In the genomic region with DNA sequence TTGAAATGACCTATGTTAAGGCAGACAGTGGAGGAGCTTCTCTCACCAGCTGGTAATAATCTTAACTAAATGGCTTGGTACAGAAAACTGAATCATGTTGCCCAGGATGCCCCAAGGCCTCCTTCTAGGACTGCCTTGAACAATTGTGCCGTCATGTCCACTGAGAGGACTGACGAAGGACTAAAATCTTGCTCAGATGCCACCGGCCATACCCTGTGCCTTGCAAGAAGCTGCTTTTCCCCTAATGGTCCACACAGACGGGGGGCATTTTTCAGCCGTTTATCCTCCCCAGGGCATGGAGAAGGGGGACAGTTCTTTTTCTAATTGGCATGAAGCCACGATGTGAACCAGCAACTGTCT, we compare ENCODE assay signal across 15 cellular contexts. TPM values are rescaled to one million over a fixed set of nuclear protein-coding genes. Genes with fewer than 3 reads are reported as not detected.
DNase-seq lines count a peak whose midpoint lies in the region; ATAC-seq and TF ChIP-seq lines count a peak whose summit lies in the region.
"Had no signal": no experiment of that assay in that cellular context is flagged by ENCODE, and none has a peak within 500 bp of the region (broad histone marks: within the 10 kb centered on the region; RNA-seq: fewer than 3 reads in every experiment).

No MANE protein-coding gene starts in this region.

- peak overlapping the region; percentile 18 for H3K27ac Mint-ChIP-seq in activated T-helper 2 cell treated with anti-CD3 and anti-CD28 coated beads, Interferon-gamma antibody, Interleukin-2, Interleukin-4, amounts not matched to agents 10 μg/mL and 5 μg/mL and 100 μg/mL, durations not matched to agents 14 hours and 24 hours and 36 hours
- H3K27ac Mint-ChIP-seq in stimulated activated naive CD8-positive, alpha-beta T cell treated with anti-CD3 and anti-CD28 coated beads, Interleukin-15, amount 100 ng/mL, for 72 hours: no peak overlapping the region
- H3K27ac Mint-ChIP-seq in T-cell: no peak overlapping the region
- H3K27ac Mint-ChIP-seq: CD4-positive, alpha-beta T cell had no signal

- peak overlapping the region; percentile 84; the same call in 1 of the 2 replicates for H2BK120ac ChIP-seq in IMR-90 (ENCODE audit: low read depth, low read length)

- peak overlapping the region; percentile 87 to 98; a peak in 2 of 4 replicates for H4K8ac ChIP-seq in IMR-90 (ENCODE audit: low read depth in 2 of 2, low read length in 2 of 2)

- H3K79me1 ChIP-seq in IMR-90 (ENCODE audit: low read depth in 1 of 2, low read length in 2 of 2): no peaks in the 10 kb centered on the region

- H4K5ac ChIP-seq in IMR-90 (ENCODE audit: low read depth, low read length): peak overlapping the region; percentile 2; the same call in 1 of the 2 replicates

- H2BK5ac ChIP-seq in IMR-90 (ENCODE audit: low read depth, low read length, poor library complexity, severe bottlenecking): peak overlapping the region; percentile 61

- H3K27ac ChIP-seq in 22Rv1 (peak overlapping the region; percentile 59), IMR-90 (ENCODE audit: insufficient read depth, low read length) (no peak overlapping the region), right lobe of liver (peak overlapping the region; percentile 89 to 94 (median 89)), ascending aorta (no peak overlapping the region)

- TF ChIP-seq CTCF in 22Rv1 (IDR thresholded peaks at IDR 0.05) (no peak), IMR-90 (conservative IDR thresholded peaks at IDR 0.05; ENCODE audit: low read depth, low read length) (no peak), right lobe of liver (IDR thresholded peaks at IDR 0.05) (no peak), foreskin fibroblast (IDR thresholded peaks at IDR 0.05; ENCODE audit: low read depth, low read length) (no peak), ascending aorta (IDR thresholded peaks at IDR 0.05) (no peak)

- no peaks in the 10 kb centered on the region for H3K36me3 ChIP-seq in IMR-90 (ENCODE audit: control insufficient read depth, insufficient read depth, low read length)
- H3K36me3 ChIP-seq in right lobe of liver: no peaks in the 10 kb centered on the region
- H3K36me3 ChIP-seq in ascending aorta: no peaks in the 10 kb centered on the region

- H3K14ac ChIP-seq in IMR-90 (replicated peaks; ENCODE audit: low read depth, low read length): peak overlapping the region; percentile 83

- peak overlapping the region; percentile 99; the same call in 2 of the 3 replicates for H2BK15ac ChIP-seq in IMR-90 (ENCODE audit: low read depth, low read length)

- no peaks in the 10 kb centered on the region for H4K20me1 ChIP-seq in IMR-90 (ENCODE audit: insufficient read depth, low read length)

- no CpG with 5 or more reads among the region's 6 CpGs for WGBS in IMR-90 (ENCODE audit: extremely low coverage in 2 of 2, insufficient read length in 1 of 2), 2 experiments
- 67% methylated on average over 1 of the region's 6 CpGs for WGBS in right lobe of liver (ENCODE audit: insufficient coverage, low coverage, low lambda C conversion rate, missing lambda C conversion rate)

- no TSS peak for BruUV-seq in IMR-90 (replicated peaks; lab: Mats Ljungman, UMichigan)

- CTCF ChIA-PET in IMR-90 (lab: Yijun Ruan, JAX): no interaction called here
- CTCF ChIA-PET in T-cell (lab: Charles Lee): interaction anchor here (0.5 to 0.6 kb wide), 2 partner anchors 47 to 584 kb away, joined by 3 to 5 read pairs; no protein-coding TSS in a partner anchor

- peaks cover 29% of the 10 kb centered on the region for H3K4me1 Mint-ChIP-seq in activated T-helper 2 cell treated with anti-CD3 and anti-CD28 coated beads, Interferon-gamma antibody, Interleukin-2, Interleukin-4, amounts not matched to agents 10 μg/mL and 5 μg/mL and 100 μg/mL, durations not matched to agents 14 hours and 24 hours and 36 hours (ENCODE audit: low read depth)
- H3K4me1 Mint-ChIP-seq in stimulated activated naive CD8-positive, alpha-beta T cell treated with anti-CD3 and anti-CD28 coated beads, Interleukin-15, amount 100 ng/mL, for 72 hours: peaks cover 26% of the 10 kb centered on the region
- peaks cover 17 to 24% (median 23%) of the 10 kb centered on the region in 3 donors for H3K4me1 Mint-ChIP-seq in T-cell

- peaks cover 3% of the 10 kb centered on the region; the same call in 1 of the 2 replicates for H3K9me1 ChIP-seq in IMR-90 (ENCODE audit: insufficient read depth, low read length)

- H3K4ac ChIP-seq in IMR-90 (ENCODE audit: low read depth, low read length): peak overlapping the region; percentile 73; the same call in 1 of the 2 replicates

- H3K9ac ChIP-seq in IMR-90 (ENCODE audit: low read depth, low read length): no peak overlapping the region

- dilution Hi-C loops in IMR-90 (cut with HindIII; ENCODE audit: low sequenced_read_pairs, unreplicated experiment): no loop called here

- no peak for TF ChIP-seq RAD21 in IMR-90 (IDR thresholded peaks at IDR 0.05; ENCODE audit: low read length)

- H2BK20ac ChIP-seq in IMR-90 (ENCODE audit: low read depth, low read length): peak overlapping the region; percentile 90; the same call in 1 of the 2 replicates

- H3K23ac ChIP-seq in IMR-90 (ENCODE audit: low read depth, low read length): 0 out of 2 replicates have a peak overlapping the region, but pooled peaks have one; percentile 63

- H3K9me3 ChIP-seq in IMR-90 (ENCODE audit: control insufficient read depth, insufficient read depth, low read length) (peaks cover 2% of the 10 kb centered on the region; the same call in 1 of the 2 replicates), right lobe of liver (no peaks in the 10 kb centered on the region), ascending aorta (no peaks in the 10 kb centered on the region)

- ATAC-seq in IMR-90 (ENCODE audit: low read depth) (no peak), right lobe of liver (no peak), T-cell (replicated peaks in 1 of 4) (no peak)
- no peak for ATAC-seq in stimulated activated naive CD8-positive, alpha-beta T cell treated with anti-CD3 and anti-CD28 coated beads, Interleukin-15, amount 100 ng/mL, for 72 hours

- H2AFZ ChIP-seq in IMR-90 (replicated peaks; ENCODE audit: low read length, poor library complexity): no peak overlapping the region

- in situ Hi-C loops in IMR-90 (cut with MboI; ENCODE audit: low sequenced_read_pairs): no loop called here

- no peaks in the 10 kb centered on the region for H3K27me3 ChIP-seq in IMR-90 (ENCODE audit: control insufficient read depth, insufficient read depth, low read length)
- no peaks in the 10 kb centered on the region for H3K27me3 ChIP-seq in right lobe of liver
- no peaks in the 10 kb centered on the region for H3K27me3 ChIP-seq in ascending aorta

- no peaks in the 10 kb centered on the region for H3K9me3 Mint-ChIP-seq in activated T-helper 2 cell treated with anti-CD3 and anti-CD28 coated beads, Interferon-gamma antibody, Interleukin-2, Interleukin-4, amounts not matched to agents 10 μg/mL and 5 μg/mL and 100 μg/mL, durations not matched to agents 14 hours and 24 hours and 36 hours
- no peaks in the 10 kb centered on the region for H3K9me3 Mint-ChIP-seq in stimulated activated naive CD8-positive, alpha-beta T cell treated with anti-CD3 and anti-CD28 coated beads, Interleukin-15, amount 100 ng/mL, for 72 hours
- no peaks in the 10 kb centered on the region for H3K9me3 Mint-ChIP-seq in T-cell
- H3K9me3 Mint-ChIP-seq: CD4-positive, alpha-beta T cell had no signal

- H3K4me2 ChIP-seq in IMR-90 (ENCODE audit: low read depth, low read length): no peak overlapping the region

- H3K18ac ChIP-seq in IMR-90 (ENCODE audit: low read depth, low read length): peak overlapping the region; percentile 39; the same call in 1 of the 2 replicates

- H2AK9ac ChIP-seq in IMR-90 (replicated peaks; ENCODE audit: low read depth, low read length, poor library complexity): peak overlapping the region; percentile 62

- no peak for DNase-seq in IMR-90
- DNase-seq in activated T-helper 2 cell treated with anti-CD3 and anti-CD28 coated beads, Interferon-gamma antibody, Interleukin-2, Interleukin-4, amounts not matched to agents 10 μg/mL and 5 μg/mL and 100 μg/mL, durations not matched to agents 14 hours and 24 hours and 36 hours (ENCODE audit: low spot score): no peak
- no peak for DNase-seq in right lobe of liver
- no peak for DNase-seq in foreskin fibroblast
- no peak for DNase-seq in stimulated activated naive CD8-positive, alpha-beta T cell treated with anti-CD3 and anti-CD28 coated beads, Interleukin-15, amount 100 ng/mL, for 72 hours
- DNase-seq in ascending aorta (ENCODE audit: low spot score in 2 of 2): no peak
- no peak for DNase-seq in T-cell
- DNase-seq: CD4-positive, alpha-beta T cell; DMS79; NCI-H1417; NCI-H1930; NCI-H2171 treated with DMSO at 0.1 percent for 48 hours; NCI-H774 had no signal

- H3K4me1 ChIP-seq in IMR-90 (ENCODE audit: control insufficient read depth, insufficient read depth, low read length) (peaks cover 10% of the 10 kb centered on the region), right lobe of liver (peaks cover 0 to 33% (median 3%) of the 10 kb centered on the region in 4 donors), ascending aorta (peaks cover 0 to 11% of the 10 kb centered on the region in 2 donors)

- no peak overlapping the region for H3K4me3 Mint-ChIP-seq in activated T-helper 2 cell treated with anti-CD3 and anti-CD28 coated beads, Interferon-gamma antibody, Interleukin-2, Interleukin-4, amounts not matched to agents 10 μg/mL and 5 μg/mL and 100 μg/mL, durations not matched to agents 14 hours and 24 hours and 36 hours (ENCODE audit: low read depth)
- H3K4me3 Mint-ChIP-seq in stimulated activated naive CD8-positive, alpha-beta T cell treated with anti-CD3 and anti-CD28 coated beads, Interleukin-15, amount 100 ng/mL, for 72 hours: no peak overlapping the region
- no peak overlapping the region for H3K4me3 Mint-ChIP-seq in T-cell

- H3K36me3 Mint-ChIP-seq in activated T-helper 2 cell treated with anti-CD3 and anti-CD28 coated beads, Interferon-gamma antibody, Interleukin-2, Interleukin-4, amounts not matched to agents 10 μg/mL and 5 μg/mL and 100 μg/mL, durations not matched to agents 14 hours and 24 hours and 36 hours (ENCODE audit: low read depth): no peaks in the 10 kb centered on the region
- H3K36me3 Mint-ChIP-seq in T-cell: no peaks in the 10 kb centered on the region

- peak overlapping the region; percentile 82 for H2AK5ac ChIP-seq in IMR-90 (ENCODE audit: low read depth, low read length)

- H3K27me3 Mint-ChIP-seq in activated T-helper 2 cell treated with anti-CD3 and anti-CD28 coated beads, Interferon-gamma antibody, Interleukin-2, Interleukin-4, amounts not matched to agents 10 μg/mL and 5 μg/mL and 100 μg/mL, durations not matched to agents 14 hours and 24 hours and 36 hours (ENCODE audit: low read depth): no peaks in the 10 kb centered on the region
- no peaks in the 10 kb centered on the region for H3K27me3 Mint-ChIP-seq in stimulated activated naive CD8-positive, alpha-beta T cell treated with anti-CD3 and anti-CD28 coated beads, Interleukin-15, amount 100 ng/mL, for 72 hours
- H3K27me3 Mint-ChIP-seq in T-cell: no peaks in the 10 kb centered on the region
- H3K27me3 Mint-ChIP-seq: CD4-positive, alpha-beta T cell had no signal

- intact Hi-C loops in IMR-90 (cut with micrococcal nuclease): no loop called here
- intact Hi-C loops in activated T-helper 2 cell treated with anti-CD3 and anti-CD28 coated beads, Interferon-gamma antibody, Interleukin-2, Interleukin-4, amounts not matched to agents 10 μg/mL and 5 μg/mL and 100 μg/mL, durations not matched to agents 14 hours and 24 hours and 36 hours (cut with micrococcal nuclease): no loop called here
- intact Hi-C loops in right lobe of liver (cut with DNase I): no loop called here
- intact Hi-C loops in ascending aorta (cut with DNase I): no loop called here

- H3K4me3 ChIP-seq in IMR-90 (ENCODE audit: insufficient read depth, low read depth, low read length) (no peak overlapping the region), right lobe of liver (peak overlapping the region in 2 of 3 donors; percentile 42 to 43), foreskin fibroblast (ENCODE audit: low read depth in 1 of 2, low read length in 2 of 2) (no peak overlapping the region), ascending aorta (no peak overlapping the region)
- H3K4me3 ChIP-seq: GM12878 had no signal

- peak overlapping the region; percentile 53 for H4K91ac ChIP-seq in IMR-90 (ENCODE audit: insufficient read depth, low read depth, low read length)

- TF ChIP-seq POLR2A in IMR-90 (IDR thresholded peaks at IDR 0.05; ENCODE audit: low read depth, low read length): no peak
- TF ChIP-seq POLR2A in right lobe of liver (IDR thresholded peaks at IDR 0.05): no peak

- no peak overlapping the region for H3K56ac ChIP-seq in IMR-90 (ENCODE audit: extremely low read depth, insufficient read depth, low read length)

- POLR2A ChIA-PET in IMR-90 (lab: Charles Lee; ENCODE audit: unreplicated experiment) (no interaction called here), T-cell (lab: Charles Lee) (no interaction called here)

RNA-seq across cellular contexts. Expression of gene CP, which starts 1.8 kb away (rescaled TPM):
- total RNA-seq in IMR-90 (2012; rRNA removed): 0.28 TPM in 1 of 2 replicates, not detected in the other
- polyA plus RNA-seq in IMR-90 (2012; rRNA removed): not detected in 2 replicates
- not detected in 2 replicates for polyA plus RNA-seq in IMR-90 (2012; cell fraction: cytosol; rRNA removed)
- 0.07 TPM in 1 of 2 replicates, not detected in the other for polyA plus RNA-seq in IMR-90 (2012; cell fraction: nucleus; rRNA removed; ENCODE audit: low replicate concordance)
- not detected in 2 replicates for total RNA-seq in activated T-helper 2 cell treated with anti-CD3 and anti-CD28 coated beads, Interferon-gamma antibody, Interleukin-2, Interleukin-4, amounts not matched to agents 10 μg/mL and 5 μg/mL and 100 μg/mL, durations not matched to agents 14 hours and 24 hours and 36 hours
- 1,000 to 10,000 TPM; 1,086 to 3,257 (median 1,852) TPM for total RNA-seq in right lobe of liver
- total RNA-seq in ascending aorta: 58.3 TPM
- 1 to 10 TPM in 1 of 5 donors, under 1 TPM in 2, not detected in 2; 0.69 to 1.9 (median 0.73) TPM for total RNA-seq in T-cell
- total RNA-seq: CD4-positive, alpha-beta T cell had no signal

Comparison
In these comparisons a context has a peak if more than half of its experiments do, and no peak if none do; other contexts are left out.
1. H3K27ac ChIP-seq: peak in 22Rv1 (single experiment) and right lobe of liver (3 of 3); none in IMR-90 (single experiment) and ascending aorta (0 of 2).
2. H3K4me3 ChIP-seq: peak in right lobe of liver (2 of 3); none in IMR-90 (single experiment), foreskin fibroblast (0 of 2) and ascending aorta (0 of 2).
3. RNA of gene CP, which starts 1.8 kb away (total RNA-seq): 1,086 to 3,257 TPM in right lobe of liver and 58.3 TPM in ascending aorta (single experiment); 0.69 to 1.9 TPM in T-cell, 0.28 TPM in IMR-90 and not detected in activated T-helper 2 cell treated with anti-CD3 and anti-CD28 coated beads, Interferon-gamma antibody, Interleukin-2, Interleukin-4, amounts not matched to agents 10 μg/mL and 5 μg/mL and 100 μg/mL, durations not matched to agents 14 hours and 24 hours and 36 hours; every median in the first group is over 10 times any median in the second.